Comparison of ENCODE assay signal across 23 cellular contexts in genomic region chr5:86806206-86806605, GRCh38.
"Had no signal": no experiment of that assay in that cellular context is flagged by ENCODE, and none has a peak within 500 bp of the region (broad histone marks: within the 10 kb centered on the region; RNA-seq: fewer than 3 reads in every experiment).

No MANE protein-coding gene starts in this region.

- H3K9me3 Mint-ChIP-seq: activated T-cell treated with anti-CD3 and anti-CD28 coated beads, Interleukin-2, amount 50 U/mL, for 72 hours; T-helper 1 cell treated with Interleukin-12 subunit alpha and Interleukin-12 subunit beta and Interleukin-4 antibody, amounts not matched to agents 30 μg/mL and 1 μg/mL, for 36 hours had no signal

- H3K27me3 ChIP-seq: heart right ventricle, right lobe of liver, stomach, suprapubic skin, tibial nerve had no signal

- H3K27ac ChIP-seq: coronary artery, heart right ventricle, parathyroid adenoma, right lobe of liver, skin epidermis, stomach, suprapubic skin, tibial nerve had no signal

- H2AFZ ChIP-seq: parathyroid adenoma had no signal

- H3K36me3 Mint-ChIP-seq: activated CD4-positive, alpha-beta memory T cell treated with anti-CD3 and anti-CD28 coated beads for 36 hours; stimulated activated memory B cell treated with anti-CD40 and anti-IgM and Interleukin-4, amounts not matched to agents 10 μg/mL and 1 μg/mL and 100 μg/mL, for 72 hours had no signal

- DNase-seq: activated CD4-positive, alpha-beta memory T cell treated with anti-CD3 and anti-CD28 coated beads for 36 hours; activated CD4-positive, alpha-beta T cell treated with anti-CD3 and anti-CD28 coated beads for 4 hours; activated CD4-positive, CD25-positive, alpha-beta regulatory T cell; activated effector memory CD4-positive, alpha-beta T cell treated with Interleukin-2 at 50 U/mL for 16 hours; activated naive CD4-positive, alpha-beta T cell treated with anti-CD3 and anti-CD28 coated beads for 36 hours; activated T-cell treated with anti-CD3 and anti-CD28 coated beads, Interleukin-2, amount 50 U/mL, for 72 hours; amygdala; cerebellar nuclear complex; heart right ventricle; left ventricle myocardium superior; mammary epithelial cell; right lobe of liver; stimulated activated CD4-positive, alpha-beta T cell treated with anti-CD3 and anti-CD28 coated beads, Interleukin-2, amount 100 ng/mL, for 24 hours; stomach; T1000 had no signal

- H3K79me2 ChIP-seq: parathyroid adenoma had no signal

- H3K36me3 ChIP-seq: heart right ventricle, right lobe of liver, stomach, suprapubic skin, tibial nerve had no signal

- H3K4me1 ChIP-seq: heart right ventricle, parathyroid adenoma, right lobe of liver, stomach, suprapubic skin, tibial nerve had no signal

- H3K4me1 Mint-ChIP-seq: stimulated activated memory B cell treated with anti-CD40 and anti-IgM and Interleukin-4, amounts not matched to agents 10 μg/mL and 1 μg/mL and 100 μg/mL, for 72 hours had no signal

- ATAC-seq: activated T-cell treated with anti-CD3 and anti-CD28 coated beads, Interleukin-2, amount 50 U/mL, for 72 hours; heart right ventricle; left ventricle myocardium superior; stimulated activated memory B cell treated with anti-CD40 and anti-IgM and Interleukin-4, amounts not matched to agents 10 μg/mL and 1 μg/mL and 100 μg/mL, for 72 hours had no signal

- H3K9me3 ChIP-seq: right lobe of liver, stomach, suprapubic skin, tibial nerve had no signal

- H3K27me3 Mint-ChIP-seq: stimulated activated memory B cell treated with anti-CD40 and anti-IgM and Interleukin-4, amounts not matched to agents 10 μg/mL and 1 μg/mL and 100 μg/mL, for 72 hours had no signal

- H3K4me3 ChIP-seq: coronary artery, heart right ventricle, right lobe of liver, skin epidermis, stomach, suprapubic skin, tibial nerve had no signal

- H3K27ac Mint-ChIP-seq: activated CD4-positive, alpha-beta memory T cell treated with anti-CD3 and anti-CD28 coated beads for 36 hours; activated naive CD4-positive, alpha-beta T cell treated with anti-CD3 and anti-CD28 coated beads for 36 hours; activated T-cell treated with anti-CD3 and anti-CD28 coated beads, Interleukin-2, amount 50 U/mL, for 72 hours; stimulated activated memory B cell treated with anti-CD40 and anti-IgM and Interleukin-4, amounts not matched to agents 10 μg/mL and 1 μg/mL and 100 μg/mL, for 72 hours; T-helper 1 cell treated with Interleukin-12 subunit alpha and Interleukin-12 subunit beta and Interleukin-4 antibody, amounts not matched to agents 30 μg/mL and 1 μg/mL, for 36 hours had no signal

- H3K4me3 Mint-ChIP-seq: activated CD4-positive, alpha-beta memory T cell treated with anti-CD3 and anti-CD28 coated beads for 36 hours; activated naive CD4-positive, alpha-beta T cell treated with anti-CD3 and anti-CD28 coated beads for 36 hours; activated T-cell treated with anti-CD3 and anti-CD28 coated beads, Interleukin-2, amount 50 U/mL, for 72 hours; nephron; stimulated activated memory B cell treated with anti-CD40 and anti-IgM and Interleukin-4, amounts not matched to agents 10 μg/mL and 1 μg/mL and 100 μg/mL, for 72 hours; T-helper 1 cell treated with Interleukin-12 subunit alpha and Interleukin-12 subunit beta and Interleukin-4 antibody, amounts not matched to agents 30 μg/mL and 1 μg/mL, for 36 hours had no signal

- H3K9ac ChIP-seq: parathyroid adenoma had no signal
